In genomic region chr22:44797181-44797720, GRCh38 we compare ENCODE assay signal across 21 cellular contexts.
"Had no signal": no experiment of that assay in that cellular context is flagged by ENCODE, and none has a peak within 500 bp of the region (broad histone marks: within the 10 kb centered on the region; RNA-seq: fewer than 3 reads in every experiment).

No MANE protein-coding gene starts in this region.

- H3K27ac ChIP-seq: body of pancreas, foreskin keratinocyte, neutrophil, skin epidermis had no signal

- H3K4me3 Mint-ChIP-seq: activated B cell treated with CpG ODN at 0.5 μM for 24 hours; activated CD8-positive, alpha-beta T cell treated with anti-CD3 and anti-CD28 coated beads for 36 hours; activated naive CD8-positive, alpha-beta T cell; activated T-cell treated with anti-CD3 and anti-CD28 coated beads, Interleukin-2, amount 50 U/mL, for 72 hours; immature natural killer cell; T-helper 17 cell had no signal

- H3K27ac Mint-ChIP-seq: activated B cell treated with CpG ODN at 0.5 μM for 24 hours; activated CD8-positive, alpha-beta T cell treated with anti-CD3 and anti-CD28 coated beads for 36 hours; activated naive CD8-positive, alpha-beta T cell; activated T-cell treated with anti-CD3 and anti-CD28 coated beads, Interleukin-2, amount 50 U/mL, for 72 hours; immature natural killer cell; T-helper 17 cell had no signal

- H3K9me3 ChIP-seq: body of pancreas, neutrophil had no signal

- H3K9me3 Mint-ChIP-seq: activated B cell treated with CpG ODN at 0.5 μM for 24 hours; activated CD8-positive, alpha-beta T cell treated with anti-CD3 and anti-CD28 coated beads for 36 hours; activated T-cell treated with anti-CD3 and anti-CD28 coated beads, Interleukin-2, amount 50 U/mL, for 72 hours; immature natural killer cell had no signal

- H3K4me3 ChIP-seq: body of pancreas, skin epidermis had no signal

- ATAC-seq: activated CD8-positive, alpha-beta T cell treated with anti-CD3 and anti-CD28 coated beads for 36 hours; activated T-cell treated with anti-CD3 and anti-CD28 coated beads, Interleukin-2, amount 50 U/mL, for 72 hours; body of pancreas; foreskin keratinocyte; right cardiac atrium; T-helper 17 cell had no signal

- H3K36me3 ChIP-seq: neutrophil had no signal

- H3K27me3 Mint-ChIP-seq: activated B cell treated with CpG ODN at 0.5 μM for 24 hours; activated CD8-positive, alpha-beta T cell treated with anti-CD3 and anti-CD28 coated beads for 36 hours; activated naive CD8-positive, alpha-beta T cell had no signal

- H3K27me3 ChIP-seq: body of pancreas, foreskin keratinocyte, neutrophil had no signal

- H3K36me3 Mint-ChIP-seq: activated naive CD8-positive, alpha-beta T cell had no signal

- H3K4me1 ChIP-seq: body of pancreas, foreskin keratinocyte had no signal

- H3K4me1 Mint-ChIP-seq: activated B cell treated with CpG ODN at 0.5 μM for 24 hours, immature natural killer cell, T-helper 17 cell had no signal

- DNase-seq: activated B cell treated with CpG ODN at 0.5 μM for 24 hours; activated CD4-positive, alpha-beta T cell treated with anti-CD3 and anti-CD28 coated beads for 48 hours; activated CD8-positive, alpha-beta memory T cell treated with anti-CD3 and anti-CD28 coated beads, Interleukin-2, amount 50 U/mL, for 48 hours; activated CD8-positive, alpha-beta T cell treated with anti-CD3 and anti-CD28 coated beads for 36 hours; activated gamma-delta T cell treated with Interleukin-2 at 50 U/mL for 16 hours; activated T-cell treated with anti-CD3 and anti-CD28 coated beads, Interleukin-2, amount 50 U/mL, for 72 hours; amniotic stem cell; body of pancreas; central memory CD4-positive, alpha-beta T cell; cortex of kidney; effector memory CD4-positive, alpha-beta T cell; foreskin keratinocyte; immature natural killer cell; right cardiac atrium; stimulated activated CD4-positive, alpha-beta T cell treated with anti-CD3 and anti-CD28 coated beads, Interleukin-15, amount 100 ng/mL, for 24 hours; stimulated activated CD4-positive, alpha-beta T cell treated with anti-CD3 and anti-CD28 coated beads, Interleukin-4, amount 100 ng/mL, for 1 hour; stimulated activated naive CD4-positive, alpha-beta T cell treated with Interleukin-2 at 50 U/mL for 16 hours; T-helper 17 cell had no signal
